Comparison of ENCODE assay signal across 8 cellular contexts in genomic region chr9:13139641-13140171, GRCh38.
DNase-seq lines count a peak whose midpoint lies in the region; ATAC-seq and TF ChIP-seq lines count a peak whose summit lies in the region.

No MANE protein-coding gene starts in this region.

- H3K27ac ChIP-seq in RWPE2 (ENCODE audit: poor library complexity, severe bottlenecking) (peak overlapping the region; percentile 63), body of pancreas (no peak overlapping the region)

- H3K27ac Mint-ChIP-seq in osteocyte (ENCODE audit: unreplicated experiment), result peak overlapping the region; percentile 90

- H3K4me3 ChIP-seq in RWPE2 (ENCODE audit: severe bottlenecking) (no peak overlapping the region), fibroblast of pulmonary artery (replicated peaks; ENCODE audit: low read depth, low read length) (peak overlapping the region; percentile 42), body of pancreas (no peak overlapping the region)

- H3K36me3 ChIP-seq in RWPE2 (ENCODE audit: low read depth) (no peaks in the 10 kb centered on the region), body of pancreas (replicated peaks in 1 of 2; ENCODE audit: insufficient read depth in 1 of 2, low read depth in 2 of 2) (no peaks in the 10 kb centered on the region)

- peaks cover 25% of the 10 kb centered on the region for H3K36me3 Mint-ChIP-seq in osteocyte (ENCODE audit: unreplicated experiment)

- no peak for TF ChIP-seq POLR2A in body of pancreas (IDR thresholded peaks at IDR 0.05)

- H3K4me3 Mint-ChIP-seq in osteocyte (ENCODE audit: unreplicated experiment), result peak overlapping the region; percentile 51

- no peaks in the 10 kb centered on the region for H3K27me3 Mint-ChIP-seq in osteocyte (ENCODE audit: unreplicated experiment)

- H3K27me3 ChIP-seq in RWPE2 (ENCODE audit: insufficient read depth, poor library complexity, severe bottlenecking) (no peaks in the 10 kb centered on the region), body of pancreas (no peaks in the 10 kb centered on the region)

- H3K4me1 ChIP-seq in RWPE2 (ENCODE audit: insufficient read depth, poor library complexity, severe bottlenecking) (peaks cover 24% of the 10 kb centered on the region), body of pancreas (no peaks in the 10 kb centered on the region)

- DNase-seq in EL (peak; percentile 88), RWPE2 (ENCODE audit: low spot score) (no peak), fibroblast of pulmonary artery (ENCODE audit: low read depth) (peak; percentile 92), osteocyte (ENCODE audit: extremely low spot score, unreplicated experiment) (no peak), COLO668 (lab: John Stamatoyannopoulos, UW; ENCODE audit: unreplicated experiment) (no peak), body of pancreas (no peak), GOT3 (lab: John Stamatoyannopoulos, UW) (no peak)

- WGBS in body of pancreas, 2 donors, result 72 to 86% methylated on average over 2 of the region's 2 CpGs

- no peak for TF ChIP-seq CTCF in RWPE2 (IDR thresholded peaks at IDR 0.05; ENCODE audit: poor library complexity, severe bottlenecking)
- TF ChIP-seq CTCF in fibroblast of pulmonary artery (IDR thresholded peaks at IDR 0.05; ENCODE audit: low read length, missing control alignments), result no peak
- TF ChIP-seq CTCF in osteocyte (IDR thresholded peaks at IDR 0.05), result no peak
- no peak for TF ChIP-seq CTCF in body of pancreas (IDR thresholded peaks at IDR 0.05)

- intact Hi-C loops in body of pancreas (cut with DNase I), result no loop called here

- H3K4me1 Mint-ChIP-seq in osteocyte (ENCODE audit: unreplicated experiment), result peaks cover 46% of the 10 kb centered on the region

- peak; percentile 93 for ATAC-seq in RWPE2 (ENCODE audit: low read depth)
- no peak for ATAC-seq in body of pancreas
- no peak for ATAC-seq in HG02798 (IDR thresholded peaks at IDR 0.05; ENCODE audit: poor library complexity, unreplicated experiment)

- no peaks in the 10 kb centered on the region for H3K9me3 ChIP-seq in RWPE2 (ENCODE audit: severe bottlenecking)
- no peaks in the 10 kb centered on the region for H3K9me3 ChIP-seq in body of pancreas

- no peaks in the 10 kb centered on the region for H3K9me3 Mint-ChIP-seq in osteocyte (ENCODE audit: unreplicated experiment)

Comparison
In these comparisons a context has a peak if more than half of its experiments do, and no peak if none do; other contexts are left out.
1. DNase-seq: peak in EL (single experiment) and fibroblast of pulmonary artery (single experiment); none in RWPE2 (single experiment), osteocyte (single experiment), COLO668 (single experiment), body of pancreas (0 of 4) and GOT3 (single experiment).